ENCODE assay signal across 10 cellular contexts in genomic region chr16:84228321-84228838, GRCh38. TPM values are rescaled to one million over a fixed set of nuclear protein-coding genes. Genes with fewer than 3 reads are reported as not detected.
DNase-seq lines count a peak whose midpoint lies in the region; ATAC-seq, FAIRE-seq and TF ChIP-seq lines count a peak whose summit lies in the region.
"Had no signal": no experiment of that assay in that cellular context is flagged by ENCODE, and none has a peak within 500 bp of the region (broad histone marks: within the 10 kb centered on the region; RNA-seq: fewer than 3 reads in every experiment).

No MANE protein-coding gene starts in this region.

- H3K4me1 Mint-ChIP-seq in MCF 10A (ENCODE audit: insufficient read depth, unreplicated experiment), result no peaks in the 10 kb centered on the region

- no peak; a peak in 1 of 5 replicates for TF ChIP-seq RAD21 in A549 (conservative IDR thresholded peaks at IDR 0.05 in 1 of 2, IDR thresholded peaks at IDR 0.05 in 1 of 2)

- H3K27ac ChIP-seq in A549 (peak overlapping the region; percentile 83 to 92), stomach (peak overlapping the region in 1 of 5 donors; percentile 54)

- intact Hi-C loops in MCF 10A (cut with micrococcal nuclease) (no loop called here), stomach (cut with DNase I; ENCODE audit: low total_unique reads) (no loop called here)

- ATAC-seq in A549, result peak; percentile 89 to 94
- ATAC-seq in GM18858 (IDR thresholded peaks at IDR 0.05; ENCODE audit: unreplicated experiment), result no peak
- no peak for ATAC-seq in GM21723 (IDR thresholded peaks at IDR 0.05; ENCODE audit: unreplicated experiment)

- TF ChIP-seq EP300 in A549 (IDR thresholded peaks at IDR 0.05), result no peak
- no peak for TF ChIP-seq EP300 in stomach (IDR thresholded peaks at IDR 0.05)

- TF ChIP-seq CTCF in A549 (IDR thresholded peaks at IDR 0.05) (no peak), MCF 10A (IDR thresholded peaks at IDR 0.05; ENCODE audit: unreplicated experiment) (no peak), stomach (IDR thresholded peaks at IDR 0.05) (no peak), GM10266 (IDR thresholded peaks at IDR 0.05; ENCODE audit: control insufficient read depth, insufficient read depth, low read depth, missing control alignments) (no peak)

- peak overlapping the region; percentile 66 for H3K4me2 ChIP-seq in A549

- DNase-seq in A549 (ENCODE audit: low read depth in 1 of 2, low spot score in 1 of 2) (peak; percentile 79 to 93), HT-29 (ENCODE audit: low spot score) (peak; percentile 26), MCF 10A (ENCODE audit: unreplicated experiment) (peak; percentile 88), left kidney (ENCODE audit: low read depth, low spot score) (peak; percentile 52), stomach (no peak), GM10266 (ENCODE audit: extremely low spot score) (no peak)

- H3K4me3 Mint-ChIP-seq in MCF 10A (ENCODE audit: unreplicated experiment), result no peak overlapping the region

- POLR2A ChIA-PET in A549 (lab: Yijun Ruan, JAX), result interaction anchor here (0.5 to 1.2 kb wide), 5 partner anchors 20 to 272 kb away, joined by 3 to 6 read pairs (median 3); partner anchors contain the start of gene MBTPS1
- POLR2A ChIA-PET in MCF 10A (lab: Yijun Ruan, JAX), result no interaction called here

- FAIRE-seq in A549 (lab: Jason Lieb, UNC), result no peak

- peaks cover 0 to 10% (median 0%) of the 10 kb centered on the region in 3 donors for H3K27me3 ChIP-seq in stomach

- H3K9me3 ChIP-seq in A549 (no peaks in the 10 kb centered on the region), stomach (no peaks in the 10 kb centered on the region)

- H3K27ac Mint-ChIP-seq in MCF 10A (ENCODE audit: low read depth, unreplicated experiment), result no peak overlapping the region

- H3K36me3 Mint-ChIP-seq in MCF 10A (ENCODE audit: insufficient read depth, unreplicated experiment), result no peaks in the 10 kb centered on the region

- no TSS peak for BruUV-seq in MCF 10A (replicated peaks; lab: Mats Ljungman, UMichigan)

- CTCF ChIA-PET in A549 (lab: Yijun Ruan, JAX), result interaction anchor here (1.8 kb wide), 1 partner anchor 49 kb away, joined by 4 read pairs; no protein-coding TSS in a partner anchor
- CTCF ChIA-PET in MCF 10A (lab: Yijun Ruan, JAX), result interaction anchor here (0.6 to 1.0 kb wide), 2 partner anchors 36 to 42 kb away, joined by 3 read pairs; partner anchors contain the start of gene TAF1C

- H3K9me3 Mint-ChIP-seq in MCF 10A (ENCODE audit: unreplicated experiment), result no peaks in the 10 kb centered on the region

- H3K27me3 Mint-ChIP-seq in MCF 10A (ENCODE audit: insufficient read depth, unreplicated experiment), result peaks cover 29% of the 10 kb centered on the region

- H3K4me3 ChIP-seq in A549 (no peak overlapping the region), stomach (no peak overlapping the region)

- no peaks in the 10 kb centered on the region for H3K36me3 ChIP-seq in stomach

- WGBS in A549 (ENCODE audit: missing lambda C conversion rate), result 9% methylated on average over 13 of the region's 17 CpGs
- WGBS in stomach, 5 donors, result 40 to 46% (median 41%) methylated on average over 17 of the region's 17 CpGs

- H3K4me1 ChIP-seq in A549 (peaks cover 20% of the 10 kb centered on the region), stomach (peaks cover 4 to 13% (median 8%) of the 10 kb centered on the region in 4 donors)

- TF ChIP-seq POLR2A in A549 (IDR thresholded peaks at IDR 0.05; ENCODE audit: low read length), result no peak
- TF ChIP-seq POLR2A in stomach (IDR thresholded peaks at IDR 0.05), result no peak

TF ChIP-seq in A549, 52 proteins besides CTCF, POLR2A, EP300 and RAD21:
- TF ChIP-seq CEBPB (IDR thresholded peaks at IDR 0.05) (no peak), CBX8 (IDR thresholded peaks at IDR 0.05) (no peak), KDM5A (IDR thresholded peaks at IDR 0.05) (no peak), JUN (IDR thresholded peaks at IDR 0.05) (peak in 1 of 2 experiments; percentile 39; a peak in 2 of 5 replicates), EHMT2 (IDR thresholded peaks at IDR 0.05; ENCODE audit: low read depth) (no peak), E2F6 (IDR thresholded peaks at IDR 0.05; ENCODE audit: borderline replicate concordance, low read depth) (no peak), REST (IDR thresholded peaks at IDR 0.05) (no peak), MAFK (IDR thresholded peaks at IDR 0.05; ENCODE audit: partially characterized antibody) (peak; percentile 81), FOSL2 (IDR thresholded peaks at IDR 0.05) (peak; percentile 66), FOSL2 (CRISPR knock-in tag; IDR thresholded peaks at IDR 0.05) (peak; percentile 91), ZSCAN20 (CRISPR knock-in tag; IDR thresholded peaks at IDR 0.05) (no peak), MAX (IDR thresholded peaks at IDR 0.05) (peak; percentile 66)

RNA-seq across cellular contexts. Expression of gene KCNG4, which starts 11.4 kb away (rescaled TPM):
- polyA plus RNA-seq in A549 (2011; rRNA removed), result not detected in 2 replicates
- polyA plus RNA-seq in A549 (2012; cell fraction: cytosol; rRNA removed), result not detected in 2 replicates
- 0.01 TPM in 1 of 2 replicates, not detected in the other for polyA plus RNA-seq in A549 (2012; cell fraction: nucleus; rRNA removed)
- polyA plus RNA-seq in A549 (2017; fragmentation: RNase III; extraction: RNeasy Plus Mini Kit Qiagen cat#74134 plus additional on column Dnase treatment), result not detected in 3 replicates
- not detected in 2 replicates for polyA minus RNA-seq in A549 (2011; rRNA and poly(A)+ RNA removed)
- total RNA-seq in HT-29 (2014; rRNA removed; shearing (Covaris generic)), result not detected in 2 replicates
- not detected in 2 replicates for total RNA-seq in MCF 10A (2022)
- not detected for total RNA-seq in stomach
- not detected for polyA plus RNA-seq in stomach
- total RNA-seq: liver; T-helper 1 cell treated with Interleukin-12 subunit alpha and Interleukin-12 subunit beta and Interleukin-4 antibody, amounts not matched to agents 30 ng/mL and 1 ng/mL, for 36 hours had no signal
- polyA plus RNA-seq: liver had no signal

RNA-seq across cellular contexts. Expression of gene ADAD2, which starts 37.4 kb away (rescaled TPM):
- polyA plus RNA-seq in A549 (2011; rRNA removed) (not detected in 2 replicates), A549 (2017; fragmentation: RNase III; extraction: RNeasy Plus Mini Kit Qiagen cat#74134 plus additional on column Dnase treatment) (not detected in 3 replicates), stomach (1 to 10 TPM in 2 of 3 donors, under 1 TPM in 1; 0.76 to 4.3 (median 4.2) TPM)
- not detected in 2 replicates for polyA plus RNA-seq in A549 (2012; cell fraction: cytosol; rRNA removed)
- 0.02 TPM in 1 of 2 replicates, not detected in the other for polyA plus RNA-seq in A549 (2012; cell fraction: nucleus; rRNA removed)
- not detected in 2 replicates for polyA minus RNA-seq in A549 (2011; rRNA and poly(A)+ RNA removed)
- total RNA-seq in HT-29 (2014; rRNA removed; shearing (Covaris generic)), result not detected in 2 replicates
- total RNA-seq in MCF 10A (2022) (not detected in 2 replicates), stomach (under 1 TPM in 1 of 5 donors, not detected in 4; 0.18 TPM)
- total RNA-seq: T-helper 1 cell treated with Interleukin-12 subunit alpha and Interleukin-12 subunit beta and Interleukin-4 antibody, amounts not matched to agents 30 ng/mL and 1 ng/mL, for 36 hours had no signal

RNA-seq across cellular contexts. Expression of gene TAF1C, which starts 41.5 kb away (rescaled TPM):
- polyA plus RNA-seq in A549 (2011; rRNA removed) (13.2 and 17.8 TPM in 2 replicates), A549 (2017; fragmentation: RNase III; extraction: RNeasy Plus Mini Kit Qiagen cat#74134 plus additional on column Dnase treatment) (32.8 to 41.2 TPM (median 38.6 TPM) in 3 replicates), stomach (10 to 100 TPM; 15.3 to 42.0 (median 22.7) TPM)
- 27.9 and 34.7 TPM in 2 replicates for polyA plus RNA-seq in A549 (2012; cell fraction: cytosol; rRNA removed)
- polyA plus RNA-seq in A549 (2012; cell fraction: nucleus; rRNA removed), result 325 and 360 TPM in 2 replicates
- polyA minus RNA-seq in A549 (2011; rRNA and poly(A)+ RNA removed), result 24.7 and 27.5 TPM in 2 replicates
- total RNA-seq in HT-29 (2014; rRNA removed; shearing (Covaris generic)), result 39.8 and 47.0 TPM in 2 replicates
- total RNA-seq in MCF 10A (2022) (29.3 and 35.1 TPM in 2 replicates), stomach (100 to 1,000 TPM in 2 of 5 donors, 10 to 100 TPM in 3; 18.9 to 377 (median 40.3) TPM)

Comparison
In these comparisons a context has a peak if more than half of its experiments do, and no peak if none do; other contexts are left out.
1. ATAC-seq: peak in A549 (2 of 2); none in GM18858 (single experiment) and GM21723 (single experiment).
2. DNase-seq: peak in A549 (2 of 2), HT-29 (single experiment), MCF 10A (single experiment) and left kidney (single experiment); none in stomach (single experiment) and GM10266 (single experiment).